9 cellular contexts compared by ENCODE assay signal in genomic region chr5:55821731-55822512, GRCh38. TPM values are rescaled to one million over a fixed set of nuclear protein-coding genes. Genes with fewer than 3 reads are reported as not detected.
DNase-seq lines count a peak whose midpoint lies in the region; ATAC-seq and TF ChIP-seq lines count a peak whose summit lies in the region.
"Had no signal": no experiment of that assay in that cellular context is flagged by ENCODE, and none has a peak within 500 bp of the region (broad histone marks: within the 10 kb centered on the region; RNA-seq: fewer than 3 reads in every experiment).

No MANE protein-coding gene starts in this region.

- H3K4me1 ChIP-seq in GM23338 (ENCODE audit: insufficient read depth): no peaks in the 10 kb centered on the region
- H3K4me1 ChIP-seq in right cardiac atrium (ENCODE audit: control insufficient read depth, insufficient read depth, low read length): no peaks in the 10 kb centered on the region
- H3K4me1 ChIP-seq in skeletal muscle satellite cell (ENCODE audit: control insufficient read depth, insufficient read depth, low read length): peaks cover 4% of the 10 kb centered on the region

- H2AFZ ChIP-seq in GM23338: peak overlapping the region; percentile 99

- no peaks in the 10 kb centered on the region for H3K9me3 Mint-ChIP-seq in GM23338
- no peaks in the 10 kb centered on the region for H3K9me3 Mint-ChIP-seq in activated naive CD8-positive, alpha-beta T cell treated with anti-CD3 and anti-CD28 coated beads, Interleukin-2, amount 10 ng/mL, durations not matched to agents 7 days and 5 days

- no peaks in the 10 kb centered on the region for H3F3A ChIP-seq in GM23338 (replicated peaks; ENCODE audit: low read depth)

- H3K9ac ChIP-seq in skeletal muscle satellite cell (ENCODE audit: low read depth, low read length): no peak overlapping the region

- peaks cover 8% of the 10 kb centered on the region for H3K4me1 Mint-ChIP-seq in GM23338
- peaks cover 8% of the 10 kb centered on the region for H3K4me1 Mint-ChIP-seq in activated naive CD8-positive, alpha-beta T cell treated with anti-CD3 and anti-CD28 coated beads, Interleukin-2, amount 10 ng/mL, durations not matched to agents 7 days and 5 days

- no peaks in the 10 kb centered on the region for H3K79me2 ChIP-seq in GM23338 (replicated peaks; ENCODE audit: insufficient read depth)

- no peak for TF ChIP-seq CTCF in GM23338 (conservative IDR thresholded peaks at IDR 0.05; ENCODE audit: low read depth in 2 of 2)

- no peaks in the 10 kb centered on the region for H3K36me3 ChIP-seq in GM23338 (ENCODE audit: insufficient read depth)
- H3K36me3 ChIP-seq in skeletal muscle satellite cell (ENCODE audit: insufficient read depth, low read length): no peaks in the 10 kb centered on the region

- intact Hi-C loops in right cardiac atrium (cut with DNase I): no loop called here

- H3K4me2 ChIP-seq in GM23338 (peak overlapping the region; percentile 89), skeletal muscle satellite cell (ENCODE audit: low read length) (peak overlapping the region; percentile 78)

- H3K36me3 Mint-ChIP-seq in GM23338 (ENCODE audit: low read depth): no peaks in the 10 kb centered on the region
- H3K36me3 Mint-ChIP-seq in activated naive CD8-positive, alpha-beta T cell treated with anti-CD3 and anti-CD28 coated beads, Interleukin-2, amount 10 ng/mL, durations not matched to agents 7 days and 5 days: peaks cover 2% of the 10 kb centered on the region

- H3K27ac ChIP-seq in GM23338 (ENCODE audit: low read depth): no peak overlapping the region
- H3K27ac ChIP-seq in right cardiac atrium (ENCODE audit: low read length): no peak overlapping the region

- H3K27me3 Mint-ChIP-seq in GM23338 (ENCODE audit: insufficient read depth, low read depth, poor library complexity): peaks cover 12% of the 10 kb centered on the region
- peaks cover 67% of the 10 kb centered on the region for H3K27me3 Mint-ChIP-seq in activated naive CD8-positive, alpha-beta T cell treated with anti-CD3 and anti-CD28 coated beads, Interleukin-2, amount 10 ng/mL, durations not matched to agents 7 days and 5 days

- POLR2A ChIA-PET in activated naive CD8-positive, alpha-beta T cell treated with anti-CD3 and anti-CD28 coated beads, Interleukin-2, amount 10 ng/mL, durations not matched to agents 7 days and 5 days (lab: Charles Lee): interaction anchor here (0.5 kb wide), 1 partner anchor 395 kb away, joined by 3 read pairs; no protein-coding TSS in a partner anchor

- WGBS in right cardiac atrium: 6% methylated on average over 45 of the region's 45 CpGs

- H3K9me3 ChIP-seq in right cardiac atrium (ENCODE audit: control insufficient read depth, low read length) (no peaks in the 10 kb centered on the region), skeletal muscle satellite cell (replicated peaks; ENCODE audit: low read length) (no peaks in the 10 kb centered on the region)

- DNase-seq in GM23338 (ENCODE audit: low spot score): peak; percentile 62
- peak; percentile 49 for DNase-seq in activated naive CD8-positive, alpha-beta T cell treated with anti-CD3 and anti-CD28 coated beads, Interleukin-2, amount 10 ng/mL, durations not matched to agents 7 days and 5 days
- peak; percentile 21 to 61 (median 51) for DNase-seq in right cardiac atrium
- DNase-seq in superior temporal gyrus (ENCODE audit: extremely low spot score): no peak
- DNase-seq: NCI-H345 had no signal

- H3K27me3 ChIP-seq in GM23338 (ENCODE audit: insufficient read depth) (peaks cover 27% of the 10 kb centered on the region), right cardiac atrium (ENCODE audit: control insufficient read depth, insufficient read depth) (peaks cover 3% of the 10 kb centered on the region), skeletal muscle satellite cell (ENCODE audit: control insufficient read depth, insufficient read depth, low read length) (peaks cover 2% of the 10 kb centered on the region)

- no peaks in the 10 kb centered on the region for H3K9me2 ChIP-seq in GM23338 (ENCODE audit: insufficient read depth)

- ATAC-seq in GM23338 (peak; percentile 97), right cardiac atrium (peak; percentile 52 to 80), HG02938 (IDR thresholded peaks at IDR 0.05; ENCODE audit: unreplicated experiment) (no peak), HG03175 (IDR thresholded peaks at IDR 0.05; ENCODE audit: unreplicated experiment) (no peak), GM21786 (IDR thresholded peaks at IDR 0.05; ENCODE audit: unreplicated experiment) (no peak)
- ATAC-seq in activated naive CD8-positive, alpha-beta T cell treated with anti-CD3 and anti-CD28 coated beads, Interleukin-2, amount 10 ng/mL, durations not matched to agents 7 days and 5 days (ENCODE audit: low read depth): peak; percentile 66

- H3K27ac Mint-ChIP-seq in GM23338: no peak overlapping the region
- no peak overlapping the region for H3K27ac Mint-ChIP-seq in activated naive CD8-positive, alpha-beta T cell treated with anti-CD3 and anti-CD28 coated beads, Interleukin-2, amount 10 ng/mL, durations not matched to agents 7 days and 5 days

- no peaks in the 10 kb centered on the region for H4K20me1 ChIP-seq in GM23338 (replicated peaks; ENCODE audit: insufficient read depth)

- peak overlapping the region; percentile 82 for H3K4me3 Mint-ChIP-seq in GM23338
- H3K4me3 Mint-ChIP-seq in activated naive CD8-positive, alpha-beta T cell treated with anti-CD3 and anti-CD28 coated beads, Interleukin-2, amount 10 ng/mL, durations not matched to agents 7 days and 5 days: peak overlapping the region; percentile 64

- H3K4me3 ChIP-seq in GM23338 (peak overlapping the region; percentile 76), right cardiac atrium (ENCODE audit: low read length) (peak overlapping the region; percentile 23), skeletal muscle satellite cell (ENCODE audit: low read length) (peak overlapping the region; percentile 59)

TF ChIP-seq in GM23338, 12 proteins besides CTCF, POLR2A, EP300 and RAD21 (continues in another document):
- TF ChIP-seq NANOG (IDR thresholded peaks at IDR 0.05; ENCODE audit: borderline replicate concordance) (no peak), ETS1 (IDR thresholded peaks at IDR 0.05) (no peak), EZH2phosphoT487 (IDR thresholded peaks at IDR 0.05; ENCODE audit: unreplicated experiment) (no peak), ZNF331 (CRISPR knock-in tag; IDR thresholded peaks at IDR 0.05; ENCODE audit: low read depth) (no peak)

RNA-seq across cellular contexts. Expression of gene IL31RA, which starts 29.2 kb away (rescaled TPM):
- total RNA-seq in GM23338 (2014; rRNA removed; shearing (Covaris generic)): not detected in 2 replicates
- not detected in 2 replicates for polyA plus RNA-seq in GM23338 (2016; fragmentation: Nextera tagmentation; extraction: Ambion mirVana)
- not detected for total RNA-seq in activated naive CD8-positive, alpha-beta T cell treated with anti-CD3 and anti-CD28 coated beads, Interleukin-2, amount 10 ng/mL, durations not matched to agents 7 days and 5 days
- not detected for total RNA-seq in right cardiac atrium
- polyA plus RNA-seq in right cardiac atrium: not detected
- total RNA-seq in skeletal muscle satellite cell (2012; rRNA removed): 0.87 and 1.0 TPM in 2 replicates

Comparison
In these comparisons a context has a peak if more than half of its experiments do, and no peak if none do; other contexts are left out.
1. ATAC-seq: peak in GM23338 (single experiment), activated naive CD8-positive, alpha-beta T cell treated with anti-CD3 and anti-CD28 coated beads, Interleukin-2, amount 10 ng/mL, durations not matched to agents 7 days and 5 days (single experiment) and right cardiac atrium (2 of 2); none in HG02938 (single experiment), HG03175 (single experiment) and GM21786 (single experiment).
2. H3K4me3 ChIP-seq: peak in every context shown above with its lines; median percentile 76 in GM23338; 59 in skeletal muscle satellite cell; 23 in right cardiac atrium.